In the genomic region with DNA sequence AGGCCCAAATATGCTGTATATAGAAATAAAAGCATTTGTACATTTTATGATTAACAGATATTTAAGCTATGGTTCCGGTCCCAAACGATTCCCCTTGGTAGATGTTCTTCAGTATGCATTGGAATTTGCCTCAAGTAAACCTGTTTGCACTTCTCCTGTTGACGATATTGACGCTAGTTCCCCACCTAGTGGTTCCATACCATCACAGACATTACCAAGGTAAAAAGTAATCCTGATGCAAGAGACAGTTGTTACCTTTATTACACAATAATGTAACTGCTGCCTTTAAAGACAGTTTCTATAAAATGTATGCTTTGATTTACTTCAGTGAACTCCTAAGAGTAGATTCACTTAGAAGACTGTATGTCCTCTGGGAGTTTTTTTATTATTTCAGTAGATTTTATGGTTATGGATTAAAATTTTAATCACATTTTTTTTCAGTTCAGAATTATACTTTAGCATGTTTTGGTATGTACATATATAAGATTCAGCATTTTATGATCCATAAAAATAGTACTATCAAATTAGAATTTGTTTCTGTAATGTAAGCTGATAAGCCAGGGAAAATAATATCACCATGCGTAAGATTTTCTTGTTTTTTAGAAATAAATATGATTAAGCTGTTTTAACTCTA, we compare ENCODE assay signal across 8 cellular contexts.
DNase-seq lines count a peak whose midpoint lies in the region; ATAC-seq and TF ChIP-seq lines count a peak whose summit lies in the region.

No MANE protein-coding gene starts in this region.

- H3K36me3 ChIP-seq in MM.1S (replicated peaks; ENCODE audit: insufficient read depth, low read length): 0 out of 2 replicates have a peak, but pooled peaks cover 3% of the 10 kb centered on the region

- H3K9me3 Mint-ChIP-seq in activated CD4-positive, alpha-beta T cell treated with anti-CD3 and anti-CD28 coated beads for 36 hours (ENCODE audit: low read depth): no peaks in the 10 kb centered on the region
- no peaks in the 10 kb centered on the region for H3K9me3 Mint-ChIP-seq in activated naive CD4-positive, alpha-beta T cell treated with anti-CD3 and anti-CD28 coated beads, Interleukin-2, amount 10 ng/mL, durations not matched to agents 7 days and 5 days
- H3K9me3 Mint-ChIP-seq in stimulated activated naive B cell treated with anti-CD40 and anti-IgM and Interleukin-4, amounts not matched to agents 10 μg/mL and 1 μg/mL and 100 μg/mL, for 72 hours: no peaks in the 10 kb centered on the region

- no peak overlapping the region for H2AFZ ChIP-seq in MM.1S (ENCODE audit: low read length)

- H3K9ac ChIP-seq in MM.1S (ENCODE audit: low read length): no peak overlapping the region

- no peak overlapping the region for H3K27ac Mint-ChIP-seq in activated CD4-positive, alpha-beta T cell treated with anti-CD3 and anti-CD28 coated beads for 36 hours
- peak overlapping the region; percentile 14 for H3K27ac Mint-ChIP-seq in activated naive CD4-positive, alpha-beta T cell treated with anti-CD3 and anti-CD28 coated beads, Interleukin-2, amount 10 ng/mL, durations not matched to agents 7 days and 5 days
- no peak overlapping the region for H3K27ac Mint-ChIP-seq in stimulated activated naive B cell treated with anti-CD40 and anti-IgM and Interleukin-4, amounts not matched to agents 10 μg/mL and 1 μg/mL and 100 μg/mL, for 72 hours

- H3K4me3 Mint-ChIP-seq in activated CD4-positive, alpha-beta T cell treated with anti-CD3 and anti-CD28 coated beads for 36 hours: no peak overlapping the region
- no peak overlapping the region for H3K4me3 Mint-ChIP-seq in activated naive CD4-positive, alpha-beta T cell treated with anti-CD3 and anti-CD28 coated beads, Interleukin-2, amount 10 ng/mL, durations not matched to agents 7 days and 5 days
- no peak overlapping the region for H3K4me3 Mint-ChIP-seq in stimulated activated naive B cell treated with anti-CD40 and anti-IgM and Interleukin-4, amounts not matched to agents 10 μg/mL and 1 μg/mL and 100 μg/mL, for 72 hours

- peak; percentile 72 for ATAC-seq in activated CD4-positive, alpha-beta T cell treated with anti-CD3 and anti-CD28 coated beads for 36 hours
- ATAC-seq in GM21381 (IDR thresholded peaks at IDR 0.05; ENCODE audit: unreplicated experiment): peak; percentile 54
- peak; percentile 52 to 64 for ATAC-seq in stimulated activated naive B cell treated with anti-CD40 and anti-IgM and Interleukin-4, amounts not matched to agents 10 μg/mL and 1 μg/mL and 100 μg/mL, for 72 hours (replicated peaks)

- H3K27ac ChIP-seq in MM.1S (ENCODE audit: low read length): no peak overlapping the region

- H3F3A ChIP-seq in MM.1S (ENCODE audit: insufficient read depth, low read length): no peaks in the 10 kb centered on the region

- peak; percentile 52 for TF ChIP-seq CTCF in MM.1S (IDR thresholded peaks at IDR 0.05; ENCODE audit: low read length)

- POLR2A ChIA-PET in activated CD4-positive, alpha-beta T cell treated with anti-CD3 and anti-CD28 coated beads for 36 hours (lab: Charles Lee): no interaction called here

- H3K9me3 ChIP-seq in MM.1S (replicated peaks; ENCODE audit: insufficient read depth, low read length): no peaks in the 10 kb centered on the region

- intact Hi-C loops in activated CD4-positive, alpha-beta T cell treated with anti-CD3 and anti-CD28 coated beads for 36 hours (cut with DNase I, micrococcal nuclease): loop anchor here in 1 of 2 experiments (5.0 kb wide), 1 partner anchor 764 kb away; the partner anchor contains the start of gene NRIP1

- peaks cover 19% of the 10 kb centered on the region for H3K36me3 Mint-ChIP-seq in activated CD4-positive, alpha-beta T cell treated with anti-CD3 and anti-CD28 coated beads for 36 hours (ENCODE audit: low read depth)
- H3K36me3 Mint-ChIP-seq in activated naive CD4-positive, alpha-beta T cell treated with anti-CD3 and anti-CD28 coated beads, Interleukin-2, amount 10 ng/mL, durations not matched to agents 7 days and 5 days: peaks cover 40% of the 10 kb centered on the region
- H3K36me3 Mint-ChIP-seq in stimulated activated naive B cell treated with anti-CD40 and anti-IgM and Interleukin-4, amounts not matched to agents 10 μg/mL and 1 μg/mL and 100 μg/mL, for 72 hours: peaks cover 15 to 21% of the 10 kb centered on the region in 2 donors

- peaks cover 29% of the 10 kb centered on the region for H3K4me1 Mint-ChIP-seq in activated CD4-positive, alpha-beta T cell treated with anti-CD3 and anti-CD28 coated beads for 36 hours
- H3K4me1 Mint-ChIP-seq in activated naive CD4-positive, alpha-beta T cell treated with anti-CD3 and anti-CD28 coated beads, Interleukin-2, amount 10 ng/mL, durations not matched to agents 7 days and 5 days: peaks cover 21% of the 10 kb centered on the region
- H3K4me1 Mint-ChIP-seq in stimulated activated naive B cell treated with anti-CD40 and anti-IgM and Interleukin-4, amounts not matched to agents 10 μg/mL and 1 μg/mL and 100 μg/mL, for 72 hours: peaks cover 0 to 4% of the 10 kb centered on the region in 2 donors

- DNase-seq in activated CD4-positive, alpha-beta T cell treated with anti-CD3 and anti-CD28 coated beads for 36 hours: peak; percentile 32
- no peak for DNase-seq in activated CD4-positive, alpha-beta T cell treated with anti-CD3 and anti-CD28 coated beads, Interleukin-2, amount 50 U/mL, for 1 hour
- peak; percentile 26 for DNase-seq in MM.1S
- peak; percentile 32 for DNase-seq in activated naive CD4-positive, alpha-beta T cell treated with anti-CD3 and anti-CD28 coated beads, Interleukin-2, amount 10 ng/mL, durations not matched to agents 7 days and 5 days
- DNase-seq in iPS DF 19.7 (ENCODE audit: low read depth, low spot score): peak; percentile 45
- DNase-seq in stimulated activated naive B cell treated with anti-CD40 and anti-IgM and Interleukin-4, amounts not matched to agents 10 μg/mL and 1 μg/mL and 100 μg/mL, for 72 hours: no peak
- no peak for DNase-seq in DMS153 (lab: John Stamatoyannopoulos, UW)

- no peaks in the 10 kb centered on the region for H3K27me3 Mint-ChIP-seq in activated CD4-positive, alpha-beta T cell treated with anti-CD3 and anti-CD28 coated beads for 36 hours
- no peaks in the 10 kb centered on the region for H3K27me3 Mint-ChIP-seq in activated naive CD4-positive, alpha-beta T cell treated with anti-CD3 and anti-CD28 coated beads, Interleukin-2, amount 10 ng/mL, durations not matched to agents 7 days and 5 days
- H3K27me3 Mint-ChIP-seq in stimulated activated naive B cell treated with anti-CD40 and anti-IgM and Interleukin-4, amounts not matched to agents 10 μg/mL and 1 μg/mL and 100 μg/mL, for 72 hours: no peaks in the 10 kb centered on the region

- no peak overlapping the region for H3K4me2 ChIP-seq in MM.1S (ENCODE audit: low read depth, low read length)

- no peak overlapping the region for H3K4me3 ChIP-seq in MM.1S (ENCODE audit: low read length)

- no peaks in the 10 kb centered on the region for H4K20me1 ChIP-seq in MM.1S (ENCODE audit: insufficient read depth, low read length)

- no peaks in the 10 kb centered on the region for H3K79me2 ChIP-seq in MM.1S (ENCODE audit: low read length)

- H3K9me2 ChIP-seq in MM.1S (replicated peaks; ENCODE audit: insufficient read depth, low read length): no peaks in the 10 kb centered on the region

- CTCF ChIA-PET in activated CD4-positive, alpha-beta T cell treated with anti-CD3 and anti-CD28 coated beads for 36 hours (lab: Charles Lee): interaction anchor here (0.5 to 1.5 kb wide), 4 partner anchors 11 to 855 kb away, joined by 3 to 5 read pairs (median 4); no protein-coding TSS in a partner anchor
- CTCF ChIA-PET in activated naive CD4-positive, alpha-beta T cell treated with anti-CD3 and anti-CD28 coated beads, Interleukin-2, amount 10 ng/mL, durations not matched to agents 7 days and 5 days (lab: Charles Lee): interaction anchor here (0.6 kb wide), 1 partner anchor 98 kb away, joined by 3 read pairs; no protein-coding TSS in a partner anchor

- no peaks in the 10 kb centered on the region for H3K27me3 ChIP-seq in MM.1S (replicated peaks; ENCODE audit: insufficient read depth, low read length)

- no peaks in the 10 kb centered on the region for H3K4me1 ChIP-seq in MM.1S (ENCODE audit: low read length)

Comparison
In these comparisons a context has a peak if more than half of its experiments do, and no peak if none do; other contexts are left out.
1. DNase-seq: peak in activated CD4-positive, alpha-beta T cell treated with anti-CD3 and anti-CD28 coated beads for 36 hours (single experiment), MM.1S (single experiment), activated naive CD4-positive, alpha-beta T cell treated with anti-CD3 and anti-CD28 coated beads, Interleukin-2, amount 10 ng/mL, durations not matched to agents 7 days and 5 days (single experiment) and iPS DF 19.7 (single experiment); none in activated CD4-positive, alpha-beta T cell treated with anti-CD3 and anti-CD28 coated beads, Interleukin-2, amount 50 U/mL, for 1 hour (single experiment), stimulated activated naive B cell treated with anti-CD40 and anti-IgM and Interleukin-4, amounts not matched to agents 10 μg/mL and 1 μg/mL and 100 μg/mL, for 72 hours (single experiment) and DMS153 (single experiment).
2. Peak in every context shown above with its lines, with median percentiles within 50 percentile points of each other: ATAC-seq.